17 cellular contexts compared by ENCODE assay signal in the genomic region with DNA sequence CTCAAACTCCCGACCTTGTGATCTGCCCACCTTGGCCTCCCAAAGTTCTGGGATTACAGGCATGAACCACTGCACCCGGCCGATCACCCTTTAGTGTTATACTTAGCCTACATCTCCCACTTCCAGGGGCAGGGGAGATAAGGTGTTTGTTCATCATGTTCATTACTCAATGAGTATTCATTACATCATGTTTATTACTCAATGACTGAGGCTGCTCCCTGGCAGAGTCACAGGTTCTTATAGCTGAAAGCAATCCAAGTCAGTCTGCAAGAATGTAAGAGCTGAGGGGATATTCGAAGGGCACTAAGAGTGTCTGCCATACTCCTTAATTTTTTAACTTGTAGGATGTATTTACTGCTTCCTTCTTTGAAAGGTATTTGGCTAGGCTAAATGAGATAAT.
A peak's percentile ranks its signal among the peaks of the same experiment; 100 is the strongest.
DNase-seq lines count a peak whose midpoint lies in the region; ATAC-seq, FAIRE-seq and TF ChIP-seq lines count a peak whose summit lies in the region.
"Had no signal": no experiment of that assay in that cellular context is flagged by ENCODE, and none has a peak within 500 bp of the region (broad histone marks: within the 10 kb centered on the region; RNA-seq: fewer than 3 reads in every experiment).

No MANE protein-coding gene starts in this region.

- intact Hi-C loops in lower leg skin (cut with DNase I; ENCODE audit: low total_unique reads) (no loop called here), pancreas (cut with DNase I) (no loop called here)

- no peaks in the 10 kb centered on the region for H3K4me1 ChIP-seq in hepatocyte (ENCODE audit: insufficient read depth)
- H3K4me1 ChIP-seq in pancreas, result no peaks in the 10 kb centered on the region
- H3K4me1 ChIP-seq: Caco-2, gastrocnemius medialis had no signal

- FAIRE-seq in H54 (lab: Jason Lieb, UNC), result no peak
- FAIRE-seq in pancreas (lab: Jason Lieb, UNC), result no peak
- FAIRE-seq: HTR-8/SVneo had no signal

- H3K9me2 ChIP-seq in hepatocyte (replicated peaks; ENCODE audit: insufficient read depth), result no peaks in the 10 kb centered on the region

- H3K4me2 ChIP-seq in hepatocyte, result no peak overlapping the region

- H3K36me3 ChIP-seq in brain microvascular endothelial cell (replicated peaks) (no peaks in the 10 kb centered on the region), hepatocyte (replicated peaks; ENCODE audit: insufficient read depth, low read depth) (no peaks in the 10 kb centered on the region), pancreas (no peaks in the 10 kb centered on the region)
- H3K36me3 ChIP-seq: gastrocnemius medialis had no signal

- ATAC-seq in pancreas (no peak), GM19324 (IDR thresholded peaks at IDR 0.05; ENCODE audit: low FRiP score, unreplicated experiment) (no peak)
- ATAC-seq: gastrocnemius medialis, HCT116, right cardiac atrium had no signal

- 75% methylated on average over 4 of the region's 4 CpGs for WGBS in hepatocyte (ENCODE audit: low lambda C conversion rate, missing lambda C conversion rate)
- WGBS in lower leg skin, 2 donors, result 79 to 81% methylated on average over 4 of the region's 4 CpGs
- 58 to 72% methylated on average over 4 of the region's 4 CpGs for WGBS in pancreas, 2 donors

- TF ChIP-seq POLR2A in H54 (IDR thresholded peaks at IDR 0.05; ENCODE audit: low read depth, low read length) (no peak), lower leg skin (IDR thresholded peaks at IDR 0.05) (no peak)

- H3K27me3 ChIP-seq in brain microvascular endothelial cell (replicated peaks) (no peaks in the 10 kb centered on the region), hepatocyte (no peaks in the 10 kb centered on the region), pancreas (no peaks in the 10 kb centered on the region)
- H3K27me3 ChIP-seq: gastrocnemius medialis had no signal

- no peaks in the 10 kb centered on the region for H4K20me1 ChIP-seq in hepatocyte (ENCODE audit: insufficient read depth, poor library complexity, severe bottlenecking)

- TF ChIP-seq CTCF in brain microvascular endothelial cell (IDR thresholded peaks at IDR 0.05; ENCODE audit: low read depth, low read length, missing control alignments) (no peak), hepatocyte (IDR thresholded peaks at IDR 0.05; ENCODE audit: poor library complexity) (no peak), lower leg skin (IDR thresholded peaks at IDR 0.05) (no peak), pancreas (IDR thresholded peaks at IDR 0.05) (no peak)

- DNase-seq in AG08396 (ENCODE audit: low spot score) (peak; percentile 12), HuH-7 (ENCODE audit: low spot score) (peak; percentile 3), brain microvascular endothelial cell (peak; percentile 56), hepatocyte (ENCODE audit: low spot score) (peak; percentile 51), H54 (ENCODE audit: insufficient read length, low spot score) (no peak), lower leg skin (ENCODE audit: low spot score in 2 of 2) (no peak), pancreas (no peak)
- DNase-seq: activated CD4-positive, alpha-beta T cell treated with anti-CD3 and anti-CD28 coated beads for 48 hours; activated naive CD4-positive, alpha-beta T cell; Caco-2; gastrocnemius medialis; mesendoderm; NCI-H187; right cardiac atrium had no signal

- no peaks in the 10 kb centered on the region for H3K79me2 ChIP-seq in hepatocyte

- H3K27ac ChIP-seq in brain microvascular endothelial cell (no peak overlapping the region), hepatocyte (no peak overlapping the region), pancreas (no peak overlapping the region)
- H3K27ac ChIP-seq: gastrocnemius medialis had no signal

- H3K9me3 ChIP-seq in hepatocyte (ENCODE audit: low read depth) (no peaks in the 10 kb centered on the region), pancreas (no peaks in the 10 kb centered on the region)
- H3K9me3 ChIP-seq: Caco-2, gastrocnemius medialis had no signal

- H3K4me3 ChIP-seq in brain microvascular endothelial cell (ENCODE audit: low read depth, low read length) (no peak overlapping the region), hepatocyte (no peak overlapping the region), lower leg skin (ENCODE audit: low read depth, poor library complexity, severe bottlenecking) (no peak overlapping the region), pancreas (no peak overlapping the region)
- H3K4me3 ChIP-seq: gastrocnemius medialis had no signal

- no peak overlapping the region for H2AFZ ChIP-seq in hepatocyte

- in situ Hi-C loops in brain microvascular endothelial cell (cut with HindIII; ENCODE audit: low pct_ligation_motif_present, low sequenced_read_pairs), result no loop called here

Comparison
In these comparisons a context has a peak if more than half of its experiments do, and no peak if none do; other contexts are left out.
1. DNase-seq: peak in AG08396 (single experiment), HuH-7 (single experiment), brain microvascular endothelial cell (single experiment) and hepatocyte (single experiment); none in H54 (single experiment), lower leg skin (0 of 2) and pancreas (0 of 6).